ENCODE assay signal across 29 cellular contexts in the genomic region with DNA sequence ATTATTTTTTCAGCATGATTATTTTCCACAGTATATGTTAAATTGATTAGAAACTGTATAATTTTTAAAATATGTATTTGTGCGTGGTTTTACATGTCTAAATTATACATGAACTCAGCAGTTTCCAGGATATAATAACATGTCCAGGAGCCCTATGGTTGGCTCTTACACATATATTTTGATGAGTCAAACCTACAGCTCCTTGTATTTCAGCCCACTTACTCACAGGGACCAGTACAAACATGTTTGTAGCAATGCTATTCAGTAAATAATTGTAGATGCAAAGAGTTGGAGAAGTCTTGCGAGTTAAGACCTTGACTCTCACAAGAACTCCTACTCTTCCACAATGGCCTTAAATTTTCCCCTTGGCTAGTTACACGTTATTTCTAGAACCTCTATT.
A peak's percentile ranks its signal among the peaks of the same experiment; 100 is the strongest.
DNase-seq lines count a peak whose midpoint lies in the region; ATAC-seq and TF ChIP-seq lines count a peak whose summit lies in the region.
"Had no signal": no experiment of that assay in that cellular context is flagged by ENCODE, and none has a peak within 500 bp of the region (broad histone marks: within the 10 kb centered on the region; RNA-seq: fewer than 3 reads in every experiment).

No MANE protein-coding gene starts in this region.

- H3K27ac Mint-ChIP-seq in activated T-helper 1 cell treated with anti-CD3 and anti-CD28 coated beads, Interleukin-12 subunit alpha, Interleukin-12 subunit beta, Interleukin-2, Interleukin-4 antibody, amounts not matched to agents 30 ng/mL and 10 ng/mL and 1 ng/mL, durations not matched to agents 14 hours and 24 hours and 36 hours = no peak overlapping the region
- H3K27ac Mint-ChIP-seq: activated CD4-positive, alpha-beta memory T cell treated with anti-CD3 and anti-CD28 coated beads for 36 hours; immature natural killer cell; memory B cell; nephron progenitor cell had no signal

- TF ChIP-seq CTCF in HFF-Myc (IDR thresholded peaks at IDR 0.05; ENCODE audit: low read depth, low read length, missing control alignments) (no peak), epithelial cell of esophagus (IDR thresholded peaks at IDR 0.05; ENCODE audit: insufficient read depth, low read depth, low read length, missing control alignments) (no peak), foreskin keratinocyte (conservative IDR thresholded peaks at IDR 0.05) (no peak)

- H3K27me3 ChIP-seq in foreskin keratinocyte = no peaks in the 10 kb centered on the region
- H3K27me3 ChIP-seq: BLaER1, upper lobe of right lung had no signal

- no peaks in the 10 kb centered on the region for H3K9me3 Mint-ChIP-seq in activated T-helper 1 cell treated with anti-CD3 and anti-CD28 coated beads, Interleukin-12 subunit alpha, Interleukin-12 subunit beta, Interleukin-2, Interleukin-4 antibody, amounts not matched to agents 30 ng/mL and 10 ng/mL and 1 ng/mL, durations not matched to agents 14 hours and 24 hours and 36 hours
- H3K9me3 Mint-ChIP-seq: activated CD4-positive, alpha-beta memory T cell treated with anti-CD3 and anti-CD28 coated beads for 36 hours; memory B cell; nephron progenitor cell had no signal

- no peaks in the 10 kb centered on the region for H3K4me1 Mint-ChIP-seq in activated T-helper 1 cell treated with anti-CD3 and anti-CD28 coated beads, Interleukin-12 subunit alpha, Interleukin-12 subunit beta, Interleukin-2, Interleukin-4 antibody, amounts not matched to agents 30 ng/mL and 10 ng/mL and 1 ng/mL, durations not matched to agents 14 hours and 24 hours and 36 hours (ENCODE audit: low read depth)
- H3K4me1 Mint-ChIP-seq: immature natural killer cell, memory B cell had no signal

- peak; percentile 16 for DNase-seq in HFF-Myc (ENCODE audit: extremely low read depth, low read depth)
- peak; percentile 41 for DNase-seq in NCI-H226
- DNase-seq in epithelial cell of esophagus (ENCODE audit: low read depth) = peak; percentile 94
- DNase-seq in foreskin keratinocyte = peak; percentile 81 to 92
- no peak for DNase-seq in activated T-helper 1 cell treated with anti-CD3 and anti-CD28 coated beads, Interleukin-12 subunit alpha, Interleukin-12 subunit beta, Interleukin-2, Interleukin-4 antibody, amounts not matched to agents 30 ng/mL and 10 ng/mL and 1 ng/mL, durations not matched to agents 14 hours and 24 hours and 36 hours (ENCODE audit: low spot score)
- no peak for DNase-seq in stimulated activated CD8-positive, alpha-beta memory T cell treated with anti-CD3 and anti-CD28 coated beads, Interleukin-4, amount 100 ng/mL, for 48 hours
- no peak for DNase-seq in cerebellar cortex (ENCODE audit: low spot score)
- DNase-seq: activated CD4-positive, alpha-beta memory T cell treated with anti-CD3 and anti-CD28 coated beads for 36 hours; activated CD4-positive, CD25-positive, alpha-beta regulatory T cell treated with anti-CD3 and anti-CD28 coated beads, Interleukin-2, amount 50 U/mL, for 72 hours; activated CD8-positive, alpha-beta memory T cell treated with anti-CD3 and anti-CD28 coated beads, Interleukin-2, amount 50 U/mL, for 4 hours; activated naive CD4-positive, alpha-beta T cell treated with Interleukin-2 at 50 U/mL for 16 hours; amniotic stem cell; DMS153; effector memory CD4-positive, alpha-beta T cell; erythroblast; hypothalamus; immature natural killer cell; Kasumi-1; NCI-H1694; NCI-H2171; NCI-H524; nephron progenitor cell; Right ventricle myocardium superior; stimulated activated naive CD4-positive, alpha-beta T cell; upper lobe of right lung had no signal

- H3K4me3 Mint-ChIP-seq in activated T-helper 1 cell treated with anti-CD3 and anti-CD28 coated beads, Interleukin-12 subunit alpha, Interleukin-12 subunit beta, Interleukin-2, Interleukin-4 antibody, amounts not matched to agents 30 ng/mL and 10 ng/mL and 1 ng/mL, durations not matched to agents 14 hours and 24 hours and 36 hours = no peak overlapping the region
- H3K4me3 Mint-ChIP-seq: activated CD4-positive, alpha-beta memory T cell treated with anti-CD3 and anti-CD28 coated beads for 36 hours; immature natural killer cell; memory B cell; nephron progenitor cell had no signal

- H3K4me3 ChIP-seq in HFF-Myc (replicated peaks; ENCODE audit: low read depth, low read length) (no peak overlapping the region), epithelial cell of esophagus (ENCODE audit: low read length) (no peak overlapping the region)
- H3K4me3 ChIP-seq: BLaER1, coronary artery, upper lobe of right lung had no signal

- H3K4me1 ChIP-seq in foreskin keratinocyte = peaks cover 25% of the 10 kb centered on the region
- H3K4me1 ChIP-seq: BLaER1, upper lobe of right lung had no signal

- no peaks in the 10 kb centered on the region for H3K36me3 Mint-ChIP-seq in activated T-helper 1 cell treated with anti-CD3 and anti-CD28 coated beads, Interleukin-12 subunit alpha, Interleukin-12 subunit beta, Interleukin-2, Interleukin-4 antibody, amounts not matched to agents 30 ng/mL and 10 ng/mL and 1 ng/mL, durations not matched to agents 14 hours and 24 hours and 36 hours (ENCODE audit: low read depth)
- H3K36me3 Mint-ChIP-seq: activated CD4-positive, alpha-beta memory T cell treated with anti-CD3 and anti-CD28 coated beads for 36 hours; immature natural killer cell; memory B cell had no signal

- ATAC-seq in foreskin keratinocyte = peak; percentile 97
- ATAC-seq in GM21423 (IDR thresholded peaks at IDR 0.05; ENCODE audit: unreplicated experiment) = no peak
- ATAC-seq: upper lobe of right lung had no signal

- peaks cover 13% of the 10 kb centered on the region for H3K27me3 Mint-ChIP-seq in activated T-helper 1 cell treated with anti-CD3 and anti-CD28 coated beads, Interleukin-12 subunit alpha, Interleukin-12 subunit beta, Interleukin-2, Interleukin-4 antibody, amounts not matched to agents 30 ng/mL and 10 ng/mL and 1 ng/mL, durations not matched to agents 14 hours and 24 hours and 36 hours (ENCODE audit: insufficient read depth)

- peak overlapping the region; percentile 9 for H3K27ac ChIP-seq in foreskin keratinocyte
- H3K27ac ChIP-seq: BLaER1, coronary artery, upper lobe of right lung had no signal

- intact Hi-C loops in activated T-helper 1 cell treated with anti-CD3 and anti-CD28 coated beads, Interleukin-12 subunit alpha, Interleukin-12 subunit beta, Interleukin-2, Interleukin-4 antibody, amounts not matched to agents 30 ng/mL and 10 ng/mL and 1 ng/mL, durations not matched to agents 14 hours and 24 hours and 36 hours (cut with micrococcal nuclease) = no loop called here

Comparison
In these comparisons a context has a peak if more than half of its experiments do, and no peak if none do; other contexts are left out.
1. DNase-seq: peak in HFF-Myc (single experiment), NCI-H226 (single experiment), epithelial cell of esophagus (single experiment) and foreskin keratinocyte (2 of 2); none in activated T-helper 1 cell treated with anti-CD3 and anti-CD28 coated beads, Interleukin-12 subunit alpha, Interleukin-12 subunit beta, Interleukin-2, Interleukin-4 antibody, amounts not matched to agents 30 ng/mL and 10 ng/mL and 1 ng/mL, durations not matched to agents 14 hours and 24 hours and 36 hours (single experiment), stimulated activated CD8-positive, alpha-beta memory T cell treated with anti-CD3 and anti-CD28 coated beads, Interleukin-4, amount 100 ng/mL, for 48 hours (single experiment) and cerebellar cortex (single experiment).